18 cellular contexts compared by ENCODE assay signal in the genomic region with DNA sequence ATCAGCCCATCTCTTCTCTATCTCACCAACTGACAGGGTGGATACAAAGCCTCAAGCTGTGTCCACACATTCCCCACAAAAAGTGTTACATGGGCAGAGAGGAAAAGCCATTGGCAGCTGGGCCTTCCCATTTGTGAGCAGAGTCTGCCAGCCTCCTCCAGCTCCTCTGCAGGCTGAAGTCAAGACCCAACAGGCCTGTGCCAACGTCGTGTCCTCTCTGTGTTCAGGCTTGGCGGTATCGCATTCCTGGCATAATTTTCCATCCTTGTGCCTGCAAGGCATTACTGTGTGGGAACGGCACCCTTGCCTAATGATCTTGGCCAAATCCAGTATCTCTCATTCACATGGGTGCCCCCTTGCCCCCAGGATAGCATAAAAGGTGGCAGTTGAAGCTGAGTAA. TPM values are rescaled to one million over a fixed set of nuclear protein-coding genes. Genes with fewer than 3 reads are reported as not detected.
"Had no signal": no experiment of that assay in that cellular context is flagged by ENCODE, and none has a peak within 500 bp of the region (broad histone marks: within the 10 kb centered on the region; RNA-seq: fewer than 3 reads in every experiment).

No MANE protein-coding gene starts in this region.

- ATAC-seq: activated T-helper 17 cell treated with anti-CD3 and anti-CD28 coated beads, Interleukin-2, amount 50 U/mL, for 72 hours; body of pancreas; naive thymus-derived CD4-positive, alpha-beta T cell; right lobe of liver; SK-N-SH treated with all-trans-retinoic acid at 6 μM for 48 hours; stimulated activated naive B cell treated with anti-CD40 and anti-IgM and Interleukin-4, amounts not matched to agents 10 μg/mL and 1 μg/mL and 100 μg/mL, for 72 hours had no signal

- H3K9me3 ChIP-seq: body of pancreas, right lobe of liver, spleen, transverse colon had no signal

- H3K27ac ChIP-seq: body of pancreas, hepatocyte, right lobe of liver, spleen, transverse colon had no signal

- H2AFZ ChIP-seq: hepatocyte had no signal

- H3K4me2 ChIP-seq: hepatocyte had no signal

- DNase-seq: activated B cell treated with CpG ODN at 0.5 μM for 24 hours; activated CD4-positive, alpha-beta T cell treated with anti-CD3 and anti-CD28 coated beads, Interleukin-2, amount 10 ng/mL, durations not matched to agents 24 days and 14 days; activated naive CD4-positive, alpha-beta T cell treated with anti-CD3 and anti-CD28 coated beads, Interleukin-2, amount 10 ng/mL, durations not matched to agents 7 days and 5 days; body of pancreas; cerebellar nuclear complex; kidney glomerular epithelial cell; naive thymus-derived CD4-positive, alpha-beta T cell; nucleus accumbens; right lobe of liver; spleen; stimulated activated CD4-positive, alpha-beta T cell treated with anti-CD3 and anti-CD28 coated beads, Interleukin-1b, Interleukin-23, amount 100 ng/mL, for 48 hours; stimulated activated naive B cell treated with anti-CD40 and anti-IgM and Interleukin-4, amounts not matched to agents 10 μg/mL and 1 μg/mL and 100 μg/mL, for 72 hours; transverse colon had no signal

- H3K79me2 ChIP-seq: hepatocyte had no signal

- H3K36me3 ChIP-seq: right lobe of liver, spleen, transverse colon had no signal

- H3K4me1 ChIP-seq: right lobe of liver, spleen, transverse colon had no signal

- H3K27me3 ChIP-seq: body of pancreas, hepatocyte, right lobe of liver, spleen, transverse colon had no signal

- H3K4me3 ChIP-seq: body of pancreas, hepatocyte, right lobe of liver, spleen, transverse colon had no signal

RNA-seq across cellular contexts. Expression of gene APCDD1, which starts 41.5 kb away (rescaled TPM):
- total RNA-seq: activated CD4-positive, alpha-beta T cell treated with anti-CD3 and anti-CD28 coated beads, Interleukin-2, amount 10 ng/mL, durations not matched to agents 24 days and 14 days; activated T-helper 17 cell treated with anti-CD3 and anti-CD28 coated beads, Interleukin-2, amount 50 U/mL, for 72 hours; lung microvascular endothelial cell; T-helper 1 cell treated with Interleukin-12 subunit alpha and Interleukin-12 subunit beta and Interleukin-4 antibody, amounts not matched to agents 30 ng/mL and 1 ng/mL, for 36 hours had no signal
- polyA plus RNA-seq: naive thymus-derived CD4-positive, alpha-beta T cell had no signal
